Comparison of ENCODE assay signal across 26 cellular contexts in genomic region chr7:108345710-108346336, GRCh38.
DNase-seq lines count a peak whose midpoint lies in the region; FAIRE-seq and TF ChIP-seq lines count a peak whose summit lies in the region.
"Had no signal": no experiment of that assay in that cellular context is flagged by ENCODE, and none has a peak within 500 bp of the region (broad histone marks: within the 10 kb centered on the region; RNA-seq: fewer than 3 reads in every experiment).

No MANE protein-coding gene starts in this region.

- intact Hi-C loops in OCI-LY7 (cut with micrococcal nuclease; ENCODE audit: unreplicated experiment) = no loop called here

- H3K4me2 ChIP-seq in OCI-LY7 (ENCODE audit: low read length) = no peak overlapping the region

- CTCF ChIA-PET in OCI-LY7 (lab: Charles Lee; ENCODE audit: unreplicated experiment) = no interaction called here

- POLR2A ChIA-PET in OCI-LY7 (lab: Charles Lee) = no interaction called here

- no peak for DNase-seq in D721Med (ENCODE audit: insufficient read length, low spot score)
- peak; percentile 69 for DNase-seq in NCI-H748 (lab: John Stamatoyannopoulos, UW; ENCODE audit: unreplicated experiment)
- peak; percentile 20 for DNase-seq in medulla oblongata (ENCODE audit: extremely low spot score)
- no peak for DNase-seq in LoVo (ENCODE audit: low spot score)
- no peak for DNase-seq in OCI-LY7 (ENCODE audit: low spot score)
- DNase-seq in SKM-1 (lab: John Stamatoyannopoulos, UW; ENCODE audit: unreplicated experiment) = no peak
- no peak for DNase-seq in mesothelial cell of epicardium (ENCODE audit: low spot score in 2 of 2, unreplicated experiment in 2 of 2)
- DNase-seq: activated CD8-positive, alpha-beta T cell treated with anti-CD3 and anti-CD28 coated beads for 36 hours; activated gamma-delta T cell; activated T-cell treated with anti-CD3 and anti-CD28 coated beads for 4 hours; brain microvascular endothelial cell; CD8-positive, alpha-beta T cell; colonic mucosa; left cardiac atrium; mesenchymal stem cell; naive thymus-derived CD4-positive, alpha-beta T cell; NCI-H1048; NCI-H446 treated with DMSO at 0.1 percent for 48 hours; ovary; right lobe of liver; stimulated activated CD4-positive, alpha-beta T cell treated with anti-CD3 and anti-CD28 coated beads, Interleukin-15, amount 100 ng/mL, for 24 hours; stimulated activated CD8-positive, alpha-beta memory T cell treated with anti-CD3 and anti-CD28 coated beads, Interleukin-4, amount 100 ng/mL, for 48 hours; T-helper 9 cell had no signal

- H3K36me3 Mint-ChIP-seq in mesothelial cell of epicardium = no peaks in the 10 kb centered on the region
- H3K36me3 Mint-ChIP-seq: CD8-positive, alpha-beta T cell; type B pancreatic cell had no signal

- H3K9me3 ChIP-seq in HUES48 (ENCODE audit: control insufficient read depth, insufficient read depth, low read length) (no peaks in the 10 kb centered on the region), OCI-LY7 (ENCODE audit: low read length) (no peaks in the 10 kb centered on the region)
- H3K9me3 ChIP-seq: colonic mucosa, ovary, right lobe of liver had no signal

- H3K4me3 ChIP-seq in HUES48 (ENCODE audit: low read depth, low read length) (no peak overlapping the region), OCI-LY7 (ENCODE audit: low read depth, low read length, poor library complexity, severe bottlenecking) (no peak overlapping the region)
- H3K4me3 ChIP-seq: colonic mucosa, ovary, right lobe of liver had no signal

- H3K27me3 ChIP-seq in HUES48 (ENCODE audit: control insufficient read depth, insufficient read depth, low read length) = no peaks in the 10 kb centered on the region
- H3K27me3 ChIP-seq: brain microvascular endothelial cell, colonic mucosa, ovary, right lobe of liver had no signal

- H3K27ac ChIP-seq in HUES48 (ENCODE audit: low read depth, low read length) (peak overlapping the region; percentile 9), OCI-LY7 (ENCODE audit: low read depth, low read length, poor library complexity, severe bottlenecking) (no peak overlapping the region)
- H3K27ac ChIP-seq: brain microvascular endothelial cell, colonic mucosa, ovary, right lobe of liver had no signal

- H3K27me3 Mint-ChIP-seq in mesothelial cell of epicardium (ENCODE audit: low read depth) = no peaks in the 10 kb centered on the region
- H3K27me3 Mint-ChIP-seq: activated CD8-positive, alpha-beta T cell treated with anti-CD3 and anti-CD28 coated beads for 36 hours; type B pancreatic cell had no signal

- BruUV-seq in OCI-LY7 (replicated peaks; lab: Mats Ljungman, UMichigan) = no TSS peak

- H3K4me3 Mint-ChIP-seq in mesothelial cell of epicardium = no peak overlapping the region
- H3K4me3 Mint-ChIP-seq: activated CD8-positive, alpha-beta T cell treated with anti-CD3 and anti-CD28 coated beads for 36 hours; CD8-positive, alpha-beta T cell; naive thymus-derived CD4-positive, alpha-beta T cell; type B pancreatic cell had no signal

- H3K9ac ChIP-seq in HUES48 (ENCODE audit: low read depth, low read length) = no peak overlapping the region

- FAIRE-seq in D721Med (lab: Jason Lieb, UNC) = peak; percentile 58
- FAIRE-seq: GM12892 had no signal

- peaks cover 26% of the 10 kb centered on the region for H3K4me1 ChIP-seq in HUES48 (ENCODE audit: control insufficient read depth, insufficient read depth, low read length)
- H3K4me1 ChIP-seq in OCI-LY7 (ENCODE audit: insufficient read depth, low read length, poor library complexity, severe bottlenecking) = no peaks in the 10 kb centered on the region
- H3K4me1 ChIP-seq: colonic mucosa, right lobe of liver had no signal

- no peaks in the 10 kb centered on the region for H3K79me2 ChIP-seq in OCI-LY7 (ENCODE audit: insufficient read depth, low read depth, low read length)

- no peak overlapping the region for H3K27ac Mint-ChIP-seq in mesothelial cell of epicardium
- H3K27ac Mint-ChIP-seq: activated CD8-positive, alpha-beta T cell treated with anti-CD3 and anti-CD28 coated beads for 36 hours; CD8-positive, alpha-beta T cell; naive thymus-derived CD4-positive, alpha-beta T cell; type B pancreatic cell had no signal

- H3K4me1 Mint-ChIP-seq in mesothelial cell of epicardium = peaks cover 11% of the 10 kb centered on the region
- H3K4me1 Mint-ChIP-seq: naive thymus-derived CD4-positive, alpha-beta T cell had no signal

- no peaks in the 10 kb centered on the region for H3K9me2 ChIP-seq in OCI-LY7 (ENCODE audit: insufficient read depth, low read length)

- no peaks in the 10 kb centered on the region for H4K20me1 ChIP-seq in OCI-LY7 (ENCODE audit: insufficient read depth, low read length)

- H3K9me3 Mint-ChIP-seq in mesothelial cell of epicardium = no peaks in the 10 kb centered on the region
- H3K9me3 Mint-ChIP-seq: activated CD8-positive, alpha-beta T cell treated with anti-CD3 and anti-CD28 coated beads for 36 hours; CD8-positive, alpha-beta T cell; naive thymus-derived CD4-positive, alpha-beta T cell; type B pancreatic cell had no signal

- H3K36me3 ChIP-seq in HUES48 (ENCODE audit: control insufficient read depth, insufficient read depth, low read length) (no peaks in the 10 kb centered on the region), OCI-LY7 (ENCODE audit: insufficient read depth, low read length) (no peaks in the 10 kb centered on the region)
- H3K36me3 ChIP-seq: brain microvascular endothelial cell, colonic mucosa, ovary, right lobe of liver had no signal

- no peak overlapping the region for H2AFZ ChIP-seq in OCI-LY7 (ENCODE audit: low read length)

- TF ChIP-seq CTCF in D721Med (IDR thresholded peaks at IDR 0.05; ENCODE audit: insufficient read depth, missing control alignments) (no peak), OCI-LY7 (conservative IDR thresholded peaks at IDR 0.05; ENCODE audit: low read length) (no peak), mesothelial cell of epicardium (IDR thresholded peaks at IDR 0.05; ENCODE audit: unreplicated experiment) (no peak)

Comparison
In these comparisons a context has a peak if more than half of its experiments do, and no peak if none do; other contexts are left out.
1. DNase-seq: peak in NCI-H748 (single experiment) and medulla oblongata (single experiment); none in D721Med (single experiment), LoVo (single experiment), OCI-LY7 (single experiment), SKM-1 (single experiment) and mesothelial cell of epicardium (0 of 2).